In the genomic region with DNA sequence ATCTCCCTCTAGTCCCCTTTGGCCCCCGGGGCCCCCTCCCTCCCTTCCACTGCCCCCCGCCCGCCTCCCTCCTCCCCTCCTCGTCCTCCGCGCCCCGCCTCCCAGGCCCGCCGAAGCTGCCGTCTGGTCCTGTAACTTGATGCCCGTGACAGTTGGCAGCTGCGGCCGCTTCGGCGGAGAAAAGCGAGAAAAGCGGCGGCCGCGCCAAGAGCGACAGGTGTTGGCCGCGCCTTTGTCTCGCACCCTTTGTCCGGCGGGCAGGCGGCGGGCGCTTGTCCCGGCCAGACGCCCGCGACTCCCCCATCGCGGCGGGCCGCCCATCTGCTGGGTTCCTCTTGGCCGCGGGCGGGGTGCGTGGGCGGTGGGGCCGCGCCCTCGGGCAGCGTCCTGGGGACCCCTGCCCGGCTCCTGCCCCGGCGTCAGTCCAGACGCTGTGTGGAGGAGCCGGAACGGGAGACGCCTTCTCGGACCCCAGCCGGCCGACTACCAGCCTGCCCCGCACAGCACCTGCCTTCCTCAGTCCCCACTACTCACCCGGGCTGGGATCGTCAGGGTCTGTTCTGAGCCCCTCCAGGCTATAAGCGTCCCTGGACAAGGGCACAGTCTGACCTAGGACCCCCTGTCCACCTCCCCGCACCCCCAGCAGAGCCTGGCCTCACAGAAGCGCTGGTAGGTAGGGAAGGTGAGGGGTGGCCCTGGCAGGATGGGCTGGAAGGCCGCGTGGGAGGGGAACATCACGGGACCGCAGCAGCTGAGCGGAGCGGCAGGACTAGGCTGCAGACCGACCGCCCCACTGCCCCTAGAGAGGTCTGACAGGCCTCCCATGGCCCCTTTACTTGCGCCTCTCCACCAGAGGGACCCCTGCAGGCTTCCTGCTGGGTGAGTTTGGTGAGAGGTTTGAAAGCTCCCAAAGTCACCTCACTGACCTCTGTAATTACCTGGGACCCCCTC, we compare ENCODE assay signal across 8 cellular contexts. TPM values are rescaled to one million over a fixed set of nuclear protein-coding genes. Genes with fewer than 3 reads are reported as not detected.
DNase-seq lines count a peak whose midpoint lies in the region; ATAC-seq and TF ChIP-seq lines count a peak whose summit lies in the region.

No MANE protein-coding gene starts in this region.

- no peak overlapping the region for H2BK15ac ChIP-seq in mesendoderm (replicated peaks; ENCODE audit: low read depth)

- H3K4ac ChIP-seq in mesendoderm (ENCODE audit: low read depth, low read length) = no peak overlapping the region

- H2BK5ac ChIP-seq in mesendoderm (ENCODE audit: low read length) = no peak overlapping the region

- no peak overlapping the region for H3K4me3 ChIP-seq in brain microvascular endothelial cell (ENCODE audit: low read depth, low read length)
- H3K4me3 ChIP-seq in mesendoderm (ENCODE audit: low read length) = no peak overlapping the region

- H3K27ac ChIP-seq in brain microvascular endothelial cell = no peak overlapping the region
- H3K27ac ChIP-seq in mesendoderm (ENCODE audit: low read depth, low read length) = peak overlapping the region; percentile 34

- TF ChIP-seq CTCF in brain microvascular endothelial cell (IDR thresholded peaks at IDR 0.05; ENCODE audit: low read depth, low read length, missing control alignments) = peak; percentile 3

- H2BK120ac ChIP-seq in mesendoderm (ENCODE audit: low read depth, low read length) = no peak overlapping the region

- H3K79me2 ChIP-seq in mesendoderm (ENCODE audit: control insufficient read depth, insufficient read depth, low read length) = no peaks in the 10 kb centered on the region

- DNase-seq in AG20443 (ENCODE audit: low spot score) = peak; percentile 41
- DNase-seq in H4 (ENCODE audit: low spot score) = peak; percentile 33
- DNase-seq in NCI-H510A (lab: John Stamatoyannopoulos, UW) = peak; percentile 95
- no peak for DNase-seq in brain microvascular endothelial cell
- peak; percentile 91 for DNase-seq in mesendoderm
- DNase-seq in activated CD8-positive, alpha-beta memory T cell treated with anti-CD3 and anti-CD28 coated beads for 24 hours = no peak
- DNase-seq in activated T-cell treated with anti-CD3 and anti-CD28 coated beads for 4 hours = no peak

- H3K23ac ChIP-seq in mesendoderm (ENCODE audit: low read length) = no peak overlapping the region

- no peaks in the 10 kb centered on the region for H3K36me3 ChIP-seq in brain microvascular endothelial cell (replicated peaks)
- H3K36me3 ChIP-seq in mesendoderm (ENCODE audit: control insufficient read depth, insufficient read depth, low read length) = no peaks in the 10 kb centered on the region

- H3K9ac ChIP-seq in mesendoderm (ENCODE audit: low read length) = peak overlapping the region; percentile 32

- no peaks in the 10 kb centered on the region for H3K79me1 ChIP-seq in mesendoderm (ENCODE audit: low read length)

- H3K27me3 ChIP-seq in brain microvascular endothelial cell (replicated peaks) (peaks cover 4% of the 10 kb centered on the region), mesendoderm (ENCODE audit: insufficient read depth, low read length, poor library complexity) (peaks cover 7% of the 10 kb centered on the region)

- no peaks in the 10 kb centered on the region for H3K4me1 ChIP-seq in mesendoderm (ENCODE audit: control insufficient read depth, low read depth, low read length)

- H3K56ac ChIP-seq in mesendoderm (ENCODE audit: low read length) = peak overlapping the region; percentile 84

- H3K18ac ChIP-seq in mesendoderm (ENCODE audit: low read length) = peak overlapping the region; percentile 44

- in situ Hi-C loops in brain microvascular endothelial cell (cut with HindIII; ENCODE audit: low pct_ligation_motif_present, low sequenced_read_pairs) = no loop called here

- ATAC-seq in GM18868 (IDR thresholded peaks at IDR 0.05; ENCODE audit: unreplicated experiment) = no peak

- H2AK5ac ChIP-seq in mesendoderm (ENCODE audit: low read length) = no peak overlapping the region

- no CpG with 5 or more reads among the region's 71 CpGs for WGBS in mesendoderm (ENCODE audit: extremely low coverage, insufficient coverage, low lambda C conversion rate)

- peak overlapping the region; percentile 31 for H3K4me2 ChIP-seq in mesendoderm (ENCODE audit: low read length)

- H4K8ac ChIP-seq in mesendoderm (ENCODE audit: low read depth, low read length) = no peak overlapping the region

- H4K5ac ChIP-seq in mesendoderm (ENCODE audit: low read length) = no peak overlapping the region

RNA-seq across cellular contexts. Expression of a gene that starts 1.2 kb away (rescaled TPM):
- 4.8 and 6.3 TPM in 2 replicates for total RNA-seq in H4 (2014; rRNA removed; shearing (Covaris generic))
- 14.7 TPM for polyA plus RNA-seq in mesendoderm (2013, experiment 1 of 2)
- 14.6 TPM for polyA plus RNA-seq in mesendoderm (2013, experiment 2 of 2)

RNA-seq across cellular contexts. Expression of a gene that starts 37.5 kb away (rescaled TPM):
- 13.4 and 18.8 TPM in 2 replicates for total RNA-seq in H4 (2014; rRNA removed; shearing (Covaris generic))
- polyA plus RNA-seq in mesendoderm (2013, experiment 1 of 2) = 25.4 TPM
- 25.4 TPM for polyA plus RNA-seq in mesendoderm (2013, experiment 2 of 2)

RNA-seq across cellular contexts. Expression of a gene that starts 47.4 kb away (rescaled TPM):
- total RNA-seq in H4 (2014; rRNA removed; shearing (Covaris generic)) = 3.9 and 4.6 TPM in 2 replicates
- 2.2 TPM for polyA plus RNA-seq in mesendoderm (2013, experiment 1 of 2)
- 2.0 TPM for polyA plus RNA-seq in mesendoderm (2013, experiment 2 of 2)

Comparison
In these comparisons a context has a peak if more than half of its experiments do, and no peak if none do; other contexts are left out.
1. DNase-seq: peak in AG20443 (single experiment), H4 (single experiment), NCI-H510A (single experiment) and mesendoderm (single experiment); none in brain microvascular endothelial cell (single experiment), activated CD8-positive, alpha-beta memory T cell treated with anti-CD3 and anti-CD28 coated beads for 24 hours (single experiment) and activated T-cell treated with anti-CD3 and anti-CD28 coated beads for 4 hours (single experiment).